1 cellular context compared by ENCODE assay signal in the genomic region with DNA sequence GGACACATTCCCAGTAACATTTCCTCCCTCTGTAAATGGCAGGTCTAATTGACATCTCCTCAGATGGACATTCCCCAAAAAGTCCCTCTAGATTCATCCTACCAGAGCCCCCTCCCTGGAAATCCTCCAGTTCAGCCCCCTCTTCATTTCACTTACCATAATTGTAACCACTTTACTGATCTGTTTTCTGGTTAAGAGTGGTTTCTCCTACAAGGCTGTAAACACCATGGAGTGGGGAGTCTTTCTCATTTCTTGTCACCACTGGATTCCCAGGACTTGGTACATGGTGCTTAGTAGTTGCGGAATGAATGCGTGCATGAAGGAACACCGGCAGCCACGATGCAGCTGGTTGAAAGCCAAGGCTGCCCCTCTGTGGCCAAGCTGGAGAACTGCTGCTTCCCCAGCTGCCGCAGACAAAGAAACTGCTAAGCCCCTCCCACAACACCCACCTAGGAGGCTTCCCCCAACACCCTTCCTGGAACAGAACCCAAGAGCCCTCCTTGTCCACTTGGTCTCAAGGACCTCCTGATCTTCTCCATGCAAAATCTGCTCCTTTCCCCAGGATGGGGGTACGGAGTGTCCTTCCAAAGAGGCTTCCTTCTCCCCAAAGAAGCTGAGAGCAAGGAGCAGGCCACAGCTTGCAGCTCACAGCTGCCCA.
TF ChIP-seq lines count a peak whose summit lies in the region.

No MANE protein-coding gene starts in this region.

TF ChIP-seq in K562, 482 proteins besides CTCF, POLR2A, EP300 and RAD21 (continued from another document and continues in another):
- TF ChIP-seq, protein P1, sequence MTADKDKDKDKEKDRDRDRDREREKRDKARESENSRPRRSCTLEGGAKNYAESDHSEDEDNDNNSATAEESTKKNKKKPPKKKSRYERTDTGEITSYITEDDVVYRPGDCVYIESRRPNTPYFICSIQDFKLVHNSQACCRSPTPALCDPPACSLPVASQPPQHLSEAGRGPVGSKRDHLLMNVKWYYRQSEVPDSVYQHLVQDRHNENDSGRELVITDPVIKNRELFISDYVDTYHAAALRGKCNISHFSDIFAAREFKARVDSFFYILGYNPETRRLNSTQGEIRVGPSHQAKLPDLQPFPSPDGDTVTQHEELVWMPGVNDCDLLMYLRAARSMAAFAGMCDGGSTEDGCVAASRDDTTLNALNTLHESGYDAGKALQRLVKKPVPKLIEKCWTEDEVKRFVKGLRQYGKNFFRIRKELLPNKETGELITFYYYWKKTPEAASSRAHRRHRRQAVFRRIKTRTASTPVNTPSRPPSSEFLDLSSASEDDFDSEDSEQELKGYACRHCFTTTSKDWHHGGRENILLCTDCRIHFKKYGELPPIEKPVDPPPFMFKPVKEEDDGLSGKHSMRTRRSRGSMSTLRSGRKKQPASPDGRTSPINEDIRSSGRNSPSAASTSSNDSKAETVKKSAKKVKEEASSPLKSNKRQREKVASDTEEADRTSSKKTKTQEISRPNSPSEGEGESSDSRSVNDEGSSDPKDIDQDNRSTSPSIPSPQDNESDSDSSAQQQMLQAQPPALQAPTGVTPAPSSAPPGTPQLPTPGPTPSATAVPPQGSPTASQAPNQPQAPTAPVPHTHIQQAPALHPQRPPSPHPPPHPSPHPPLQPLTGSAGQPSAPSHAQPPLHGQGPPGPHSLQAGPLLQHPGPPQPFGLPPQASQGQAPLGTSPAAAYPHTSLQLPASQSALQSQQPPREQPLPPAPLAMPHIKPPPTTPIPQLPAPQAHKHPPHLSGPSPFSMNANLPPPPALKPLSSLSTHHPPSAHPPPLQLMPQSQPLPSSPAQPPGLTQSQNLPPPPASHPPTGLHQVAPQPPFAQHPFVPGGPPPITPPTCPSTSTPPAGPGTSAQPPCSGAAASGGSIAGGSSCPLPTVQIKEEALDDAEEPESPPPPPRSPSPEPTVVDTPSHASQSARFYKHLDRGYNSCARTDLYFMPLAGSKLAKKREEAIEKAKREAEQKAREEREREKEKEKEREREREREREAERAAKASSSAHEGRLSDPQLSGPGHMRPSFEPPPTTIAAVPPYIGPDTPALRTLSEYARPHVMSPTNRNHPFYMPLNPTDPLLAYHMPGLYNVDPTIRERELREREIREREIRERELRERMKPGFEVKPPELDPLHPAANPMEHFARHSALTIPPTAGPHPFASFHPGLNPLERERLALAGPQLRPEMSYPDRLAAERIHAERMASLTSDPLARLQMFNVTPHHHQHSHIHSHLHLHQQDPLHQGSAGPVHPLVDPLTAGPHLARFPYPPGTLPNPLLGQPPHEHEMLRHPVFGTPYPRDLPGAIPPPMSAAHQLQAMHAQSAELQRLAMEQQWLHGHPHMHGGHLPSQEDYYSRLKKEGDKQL (CRISPR knock-in tag; IDR thresholded peaks at IDR 0.05; ENCODE audit: borderline replicate concordance): no peak
- no peak; the same call in 1 of the 2 replicates for TF ChIP-seq SMAD2 (IDR thresholded peaks at IDR 0.05; ENCODE audit: low read depth, low read length)
- TF ChIP-seq FOXJ2 (tag; IDR thresholded peaks at IDR 0.05): no peak
- no peak for TF ChIP-seq GABPB2 (CRISPR knock-in tag; conservative IDR thresholded peaks at IDR 0.05)
- no peak for TF ChIP-seq ZNF217 (CRISPR knock-in tag; IDR thresholded peaks at IDR 0.05)
- TF ChIP-seq, protein P2, sequence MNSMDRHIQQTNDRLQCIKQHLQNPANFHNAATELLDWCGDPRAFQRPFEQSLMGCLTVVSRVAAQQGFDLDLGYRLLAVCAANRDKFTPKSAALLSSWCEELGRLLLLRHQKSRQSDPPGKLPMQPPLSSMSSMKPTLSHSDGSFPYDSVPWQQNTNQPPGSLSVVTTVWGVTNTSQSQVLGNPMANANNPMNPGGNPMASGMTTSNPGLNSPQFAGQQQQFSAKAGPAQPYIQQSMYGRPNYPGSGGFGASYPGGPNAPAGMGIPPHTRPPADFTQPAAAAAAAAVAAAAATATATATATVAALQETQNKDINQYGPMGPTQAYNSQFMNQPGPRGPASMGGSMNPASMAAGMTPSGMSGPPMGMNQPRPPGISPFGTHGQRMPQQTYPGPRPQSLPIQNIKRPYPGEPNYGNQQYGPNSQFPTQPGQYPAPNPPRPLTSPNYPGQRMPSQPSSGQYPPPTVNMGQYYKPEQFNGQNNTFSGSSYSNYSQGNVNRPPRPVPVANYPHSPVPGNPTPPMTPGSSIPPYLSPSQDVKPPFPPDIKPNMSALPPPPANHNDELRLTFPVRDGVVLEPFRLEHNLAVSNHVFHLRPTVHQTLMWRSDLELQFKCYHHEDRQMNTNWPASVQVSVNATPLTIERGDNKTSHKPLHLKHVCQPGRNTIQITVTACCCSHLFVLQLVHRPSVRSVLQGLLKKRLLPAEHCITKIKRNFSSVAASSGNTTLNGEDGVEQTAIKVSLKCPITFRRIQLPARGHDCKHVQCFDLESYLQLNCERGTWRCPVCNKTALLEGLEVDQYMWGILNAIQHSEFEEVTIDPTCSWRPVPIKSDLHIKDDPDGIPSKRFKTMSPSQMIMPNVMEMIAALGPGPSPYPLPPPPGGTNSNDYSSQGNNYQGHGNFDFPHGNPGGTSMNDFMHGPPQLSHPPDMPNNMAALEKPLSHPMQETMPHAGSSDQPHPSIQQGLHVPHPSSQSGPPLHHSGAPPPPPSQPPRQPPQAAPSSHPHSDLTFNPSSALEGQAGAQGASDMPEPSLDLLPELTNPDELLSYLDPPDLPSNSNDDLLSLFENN (IDR thresholded peaks at IDR 0.05; ENCODE audit: low read depth in 2 of 2, low read length in 2 of 2): peak in 1 of 2 experiments; percentile 46; a peak in 1 of 4 replicates
- TF ChIP-seq TCF3 (CRISPR knock-in tag; IDR thresholded peaks at IDR 0.05): peak; percentile 26; the same call in 1 of the 2 replicates
- no peak; the same call in 1 of the 2 replicates for TF ChIP-seq TSHZ1 (CRISPR knock-in tag; IDR thresholded peaks at IDR 0.05)
- no peak for TF ChIP-seq RBFOX2 (IDR thresholded peaks at IDR 0.05; ENCODE audit: low read depth, low read length)
- TF ChIP-seq, protein P3, sequence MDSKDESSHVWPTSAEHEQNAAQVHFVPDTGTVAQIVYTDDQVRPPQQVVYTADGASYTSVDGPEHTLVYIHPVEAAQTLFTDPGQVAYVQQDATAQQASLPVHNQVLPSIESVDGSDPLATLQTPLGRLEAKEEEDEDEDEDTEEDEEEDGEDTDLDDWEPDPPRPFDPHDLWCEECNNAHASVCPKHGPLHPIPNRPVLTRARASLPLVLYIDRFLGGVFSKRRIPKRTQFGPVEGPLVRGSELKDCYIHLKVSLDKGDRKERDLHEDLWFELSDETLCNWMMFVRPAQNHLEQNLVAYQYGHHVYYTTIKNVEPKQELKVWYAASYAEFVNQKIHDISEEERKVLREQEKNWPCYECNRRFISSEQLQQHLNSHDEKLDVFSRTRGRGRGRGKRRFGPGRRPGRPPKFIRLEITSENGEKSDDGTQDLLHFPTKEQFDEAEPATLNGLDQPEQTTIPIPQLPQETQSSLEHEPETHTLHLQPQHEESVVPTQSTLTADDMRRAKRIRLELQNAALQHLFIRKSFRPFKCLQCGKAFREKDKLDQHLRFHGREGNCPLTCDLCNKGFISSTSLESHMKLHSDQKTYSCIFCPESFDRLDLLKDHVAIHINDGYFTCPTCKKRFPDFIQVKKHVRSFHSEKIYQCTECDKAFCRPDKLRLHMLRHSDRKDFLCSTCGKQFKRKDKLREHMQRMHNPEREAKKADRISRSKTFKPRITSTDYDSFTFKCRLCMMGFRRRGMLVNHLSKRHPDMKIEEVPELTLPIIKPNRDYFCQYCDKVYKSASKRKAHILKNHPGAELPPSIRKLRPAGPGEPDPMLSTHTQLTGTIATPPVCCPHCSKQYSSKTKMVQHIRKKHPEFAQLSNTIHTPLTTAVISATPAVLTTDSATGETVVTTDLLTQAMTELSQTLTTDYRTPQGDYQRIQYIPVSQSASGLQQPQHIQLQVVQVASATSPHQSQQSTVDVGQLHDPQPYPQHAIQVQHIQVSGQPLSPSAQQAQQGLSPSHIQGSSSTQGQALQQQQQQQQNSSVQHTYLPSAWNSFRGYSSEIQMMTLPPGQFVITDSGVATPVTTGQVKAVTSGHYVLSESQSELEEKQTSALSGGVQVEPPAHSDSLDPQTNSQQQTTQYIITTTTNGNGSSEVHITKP (IDR thresholded peaks at IDR 0.05; ENCODE audit: partially characterized antibody): no peak
- TF ChIP-seq ZNF133 (CRISPR knock-in tag; IDR thresholded peaks at IDR 0.05): no peak
- TF ChIP-seq HDAC2 (IDR thresholded peaks at IDR 0.05): 0 out of 2 replicates have a peak, but pooled peaks have one; percentile 45
- no peak for TF ChIP-seq TFAM (CRISPR knock-in tag; conservative IDR thresholded peaks at IDR 0.05)
- TF ChIP-seq MNT (conservative IDR thresholded peaks at IDR 0.05): peak in 1 of 2 experiments; percentile 62; a peak in 2 of 4 replicates
- no peak for TF ChIP-seq HMBOX1 (IDR thresholded peaks at IDR 0.05)
- TF ChIP-seq NKRF (IDR thresholded peaks at IDR 0.05; ENCODE audit: borderline replicate concordance): no peak
- TF ChIP-seq MCM2 (IDR thresholded peaks at IDR 0.05; ENCODE audit: low read depth): no peak
- peak; percentile 81 for TF ChIP-seq NEUROD1 (IDR thresholded peaks at IDR 0.05; ENCODE audit: borderline replicate concordance, low read depth, low read length, partially characterized antibody)
- 0 out of 2 replicates have a peak, but pooled peaks have one; percentile 37 for TF ChIP-seq ZNF140 (CRISPR knock-in tag; IDR thresholded peaks at IDR 0.05)
- TF ChIP-seq HDAC6 (IDR thresholded peaks at IDR 0.05; ENCODE audit: low read depth, low read length): peak; percentile 76; the same call in 1 of the 2 replicates
- TF ChIP-seq ZNF57 (CRISPR knock-in tag; IDR thresholded peaks at IDR 0.05): 0 out of 2 replicates have a peak, but pooled peaks have one; percentile 21
- TF ChIP-seq PRPF4 (IDR thresholded peaks at IDR 0.05; ENCODE audit: insufficient read depth, low read depth, low read length, poor library complexity, severe bottlenecking): no peak
- peak; percentile 85; the same call in 1 of the 2 replicates for TF ChIP-seq ZC3H11A (IDR thresholded peaks at IDR 0.05; ENCODE audit: low read depth, low read length)
- TF ChIP-seq MECOM (CRISPR knock-in tag; IDR thresholded peaks at IDR 0.05): no peak
- TF ChIP-seq, protein P4, sequence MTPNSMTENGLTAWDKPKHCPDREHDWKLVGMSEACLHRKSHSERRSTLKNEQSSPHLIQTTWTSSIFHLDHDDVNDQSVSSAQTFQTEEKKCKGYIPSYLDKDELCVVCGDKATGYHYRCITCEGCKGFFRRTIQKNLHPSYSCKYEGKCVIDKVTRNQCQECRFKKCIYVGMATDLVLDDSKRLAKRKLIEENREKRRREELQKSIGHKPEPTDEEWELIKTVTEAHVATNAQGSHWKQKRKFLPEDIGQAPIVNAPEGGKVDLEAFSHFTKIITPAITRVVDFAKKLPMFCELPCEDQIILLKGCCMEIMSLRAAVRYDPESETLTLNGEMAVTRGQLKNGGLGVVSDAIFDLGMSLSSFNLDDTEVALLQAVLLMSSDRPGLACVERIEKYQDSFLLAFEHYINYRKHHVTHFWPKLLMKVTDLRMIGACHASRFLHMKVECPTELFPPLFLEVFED (CRISPR knock-in tag; conservative IDR thresholded peaks at IDR 0.05): no peak; the same call in none of the 2 replicates
- no peak for TF ChIP-seq ILK (tag; IDR thresholded peaks at IDR 0.05; ENCODE audit: borderline replicate concordance, low read depth)
- TF ChIP-seq NELFE (IDR thresholded peaks at IDR 0.05; ENCODE audit: insufficient read depth, insufficient read length): no peak
